Comparison of ENCODE assay signal across 1 cellular context in the genomic region with DNA sequence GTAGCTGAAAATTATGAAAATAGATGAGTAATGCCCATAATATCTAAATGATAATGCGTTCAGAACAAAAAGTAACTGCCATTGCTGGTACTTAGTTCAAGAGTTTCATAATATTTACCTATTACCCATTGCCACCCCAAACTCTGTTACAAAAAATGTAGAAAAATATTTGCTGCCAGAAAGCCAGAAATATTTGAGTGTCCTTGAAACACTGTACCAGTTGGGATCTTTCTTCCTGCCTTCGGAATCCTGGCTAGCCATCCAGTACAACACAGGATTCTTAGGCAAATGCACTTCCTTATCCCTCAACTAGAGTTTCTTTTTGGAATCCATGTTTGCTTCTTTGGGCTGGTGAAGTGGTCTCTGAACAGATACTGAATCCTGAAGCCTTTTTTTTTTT.
TF ChIP-seq lines count a peak whose summit lies in the region.

No MANE protein-coding gene starts in this region.

TF ChIP-seq in HepG2, 621 proteins besides CTCF, POLR2A, EP300 and RAD21 (continued from another document):
- TF ChIP-seq, protein P1, sequence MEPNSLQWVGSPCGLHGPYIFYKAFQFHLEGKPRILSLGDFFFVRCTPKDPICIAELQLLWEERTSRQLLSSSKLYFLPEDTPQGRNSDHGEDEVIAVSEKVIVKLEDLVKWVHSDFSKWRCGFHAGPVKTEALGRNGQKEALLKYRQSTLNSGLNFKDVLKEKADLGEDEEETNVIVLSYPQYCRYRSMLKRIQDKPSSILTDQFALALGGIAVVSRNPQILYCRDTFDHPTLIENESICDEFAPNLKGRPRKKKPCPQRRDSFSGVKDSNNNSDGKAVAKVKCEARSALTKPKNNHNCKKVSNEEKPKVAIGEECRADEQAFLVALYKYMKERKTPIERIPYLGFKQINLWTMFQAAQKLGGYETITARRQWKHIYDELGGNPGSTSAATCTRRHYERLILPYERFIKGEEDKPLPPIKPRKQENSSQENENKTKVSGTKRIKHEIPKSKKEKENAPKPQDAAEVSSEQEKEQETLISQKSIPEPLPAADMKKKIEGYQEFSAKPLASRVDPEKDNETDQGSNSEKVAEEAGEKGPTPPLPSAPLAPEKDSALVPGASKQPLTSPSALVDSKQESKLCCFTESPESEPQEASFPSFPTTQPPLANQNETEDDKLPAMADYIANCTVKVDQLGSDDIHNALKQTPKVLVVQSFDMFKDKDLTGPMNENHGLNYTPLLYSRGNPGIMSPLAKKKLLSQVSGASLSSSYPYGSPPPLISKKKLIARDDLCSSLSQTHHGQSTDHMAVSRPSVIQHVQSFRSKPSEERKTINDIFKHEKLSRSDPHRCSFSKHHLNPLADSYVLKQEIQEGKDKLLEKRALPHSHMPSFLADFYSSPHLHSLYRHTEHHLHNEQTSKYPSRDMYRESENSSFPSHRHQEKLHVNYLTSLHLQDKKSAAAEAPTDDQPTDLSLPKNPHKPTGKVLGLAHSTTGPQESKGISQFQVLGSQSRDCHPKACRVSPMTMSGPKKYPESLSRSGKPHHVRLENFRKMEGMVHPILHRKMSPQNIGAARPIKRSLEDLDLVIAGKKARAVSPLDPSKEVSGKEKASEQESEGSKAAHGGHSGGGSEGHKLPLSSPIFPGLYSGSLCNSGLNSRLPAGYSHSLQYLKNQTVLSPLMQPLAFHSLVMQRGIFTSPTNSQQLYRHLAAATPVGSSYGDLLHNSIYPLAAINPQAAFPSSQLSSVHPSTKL (CRISPR knock-in tag; IDR thresholded peaks at IDR 0.05) = peak; percentile 62
- TF ChIP-seq TBX2 (CRISPR knock-in tag; IDR thresholded peaks at IDR 0.05; ENCODE audit: borderline replicate concordance) = 0 out of 2 replicates have a peak, but pooled peaks have one; percentile 44
- no peak for TF ChIP-seq JUN (CRISPR knock-in tag; IDR thresholded peaks at IDR 0.05)
- TF ChIP-seq TEAD3 (CRISPR knock-in tag; optimal IDR thresholded peaks at IDR 0.05; ENCODE audit: borderline replicate concordance) = peak; percentile 37
- TF ChIP-seq SAP130 (CRISPR knock-in tag; IDR thresholded peaks at IDR 0.05; ENCODE audit: low read depth) = peak; percentile 18; the same call in 1 of the 2 replicates
- peak; percentile 53; the same call in 1 of the 2 replicates for TF ChIP-seq PPARG (CRISPR knock-in tag; conservative IDR thresholded peaks at IDR 0.05)
- 0 out of 2 replicates have a peak, but pooled peaks have one; percentile 15 for TF ChIP-seq KMT2B (CRISPR knock-in tag; IDR thresholded peaks at IDR 0.05)
- TF ChIP-seq, protein P2, sequence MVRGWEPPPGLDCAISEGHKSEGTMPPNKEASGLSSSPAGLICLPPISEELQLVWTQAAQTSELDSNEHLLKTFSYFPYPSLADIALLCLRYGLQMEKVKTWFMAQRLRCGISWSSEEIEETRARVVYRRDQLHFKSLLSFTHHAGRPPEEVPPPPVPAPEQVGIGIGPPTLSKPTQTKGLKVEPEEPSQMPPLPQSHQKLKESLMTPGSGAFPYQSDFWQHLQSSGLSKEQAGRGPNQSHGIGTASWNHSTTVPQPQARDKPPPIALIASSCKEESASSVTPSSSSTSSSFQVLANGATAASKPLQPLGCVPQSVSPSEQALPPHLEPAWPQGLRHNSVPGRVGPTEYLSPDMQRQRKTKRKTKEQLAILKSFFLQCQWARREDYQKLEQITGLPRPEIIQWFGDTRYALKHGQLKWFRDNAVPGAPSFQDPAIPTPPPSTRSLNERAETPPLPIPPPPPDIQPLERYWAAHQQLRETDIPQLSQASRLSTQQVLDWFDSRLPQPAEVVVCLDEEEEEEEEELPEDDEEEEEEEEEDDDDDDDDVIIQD (CRISPR knock-in tag; IDR thresholded peaks at IDR 0.05; ENCODE audit: low read depth) = peak; percentile 70; the same call in 1 of the 2 replicates
- TF ChIP-seq, protein P3, sequence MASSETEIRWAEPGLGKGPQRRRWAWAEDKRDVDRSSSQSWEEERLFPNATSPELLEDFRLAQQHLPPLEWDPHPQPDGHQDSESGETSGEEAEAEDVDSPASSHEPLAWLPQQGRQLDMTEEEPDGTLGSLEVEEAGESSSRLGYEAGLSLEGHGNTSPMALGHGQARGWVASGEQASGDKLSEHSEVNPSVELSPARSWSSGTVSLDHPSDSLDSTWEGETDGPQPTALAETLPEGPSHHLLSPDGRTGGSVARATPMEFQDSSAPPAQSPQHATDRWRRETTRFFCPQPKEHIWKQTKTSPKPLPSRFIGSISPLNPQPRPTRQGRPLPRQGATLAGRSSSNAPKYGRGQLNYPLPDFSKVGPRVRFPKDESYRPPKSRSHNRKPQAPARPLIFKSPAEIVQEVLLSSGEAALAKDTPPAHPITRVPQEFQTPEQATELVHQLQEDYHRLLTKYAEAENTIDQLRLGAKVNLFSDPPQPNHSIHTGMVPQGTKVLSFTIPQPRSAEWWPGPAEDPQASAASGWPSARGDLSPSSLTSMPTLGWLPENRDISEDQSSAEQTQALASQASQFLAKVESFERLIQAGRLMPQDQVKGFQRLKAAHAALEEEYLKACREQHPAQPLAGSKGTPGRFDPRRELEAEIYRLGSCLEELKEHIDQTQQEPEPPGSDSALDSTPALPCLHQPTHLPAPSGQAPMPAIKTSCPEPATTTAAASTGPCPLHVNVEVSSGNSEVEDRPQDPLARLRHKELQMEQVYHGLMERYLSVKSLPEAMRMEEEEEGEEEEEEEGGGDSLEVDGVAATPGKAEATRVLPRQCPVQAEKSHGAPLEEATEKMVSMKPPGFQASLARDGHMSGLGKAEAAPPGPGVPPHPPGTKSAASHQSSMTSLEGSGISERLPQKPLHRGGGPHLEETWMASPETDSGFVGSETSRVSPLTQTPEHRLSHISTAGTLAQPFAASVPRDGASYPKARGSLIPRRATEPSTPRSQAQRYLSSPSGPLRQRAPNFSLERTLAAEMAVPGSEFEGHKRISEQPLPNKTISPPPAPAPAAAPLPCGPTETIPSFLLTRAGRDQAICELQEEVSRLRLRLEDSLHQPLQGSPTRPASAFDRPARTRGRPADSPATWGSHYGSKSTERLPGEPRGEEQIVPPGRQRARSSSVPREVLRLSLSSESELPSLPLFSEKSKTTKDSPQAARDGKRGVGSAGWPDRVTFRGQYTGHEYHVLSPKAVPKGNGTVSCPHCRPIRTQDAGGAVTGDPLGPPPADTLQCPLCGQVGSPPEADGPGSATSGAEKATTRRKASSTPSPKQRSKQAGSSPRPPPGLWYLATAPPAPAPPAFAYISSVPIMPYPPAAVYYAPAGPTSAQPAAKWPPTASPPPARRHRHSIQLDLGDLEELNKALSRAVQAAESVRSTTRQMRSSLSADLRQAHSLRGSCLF (CRISPR knock-in tag; IDR thresholded peaks at IDR 0.05; ENCODE audit: borderline replicate concordance) = no peak
- TF ChIP-seq NFIC (IDR thresholded peaks at IDR 0.05; ENCODE audit: low read length) = 0 out of 2 replicates have a peak, but pooled peaks have one; percentile 40
- TF ChIP-seq TARDBP (CRISPR knock-in tag; IDR thresholded peaks at IDR 0.05) = 0 out of 2 replicates have a peak, but pooled peaks have one; percentile 25
- 0 out of 2 replicates have a peak, but pooled peaks have one; percentile 38 for TF ChIP-seq ELF3 (CRISPR knock-in tag; IDR thresholded peaks at IDR 0.05)
- peak; percentile 61; the same call in 1 of the 2 replicates for TF ChIP-seq FOXA3 (CRISPR knock-in tag; IDR thresholded peaks at IDR 0.05)
- TF ChIP-seq PHF21A (CRISPR knock-in tag; IDR thresholded peaks at IDR 0.05) = no peak
- 0 out of 2 replicates have a peak, but pooled peaks have one; percentile 30 for TF ChIP-seq IRF2 (CRISPR knock-in tag; IDR thresholded peaks at IDR 0.05)
- peak; percentile 31; the same call in 1 of the 2 replicates for TF ChIP-seq MED1 (CRISPR knock-in tag; IDR thresholded peaks at IDR 0.05)
- TF ChIP-seq, protein P4, sequence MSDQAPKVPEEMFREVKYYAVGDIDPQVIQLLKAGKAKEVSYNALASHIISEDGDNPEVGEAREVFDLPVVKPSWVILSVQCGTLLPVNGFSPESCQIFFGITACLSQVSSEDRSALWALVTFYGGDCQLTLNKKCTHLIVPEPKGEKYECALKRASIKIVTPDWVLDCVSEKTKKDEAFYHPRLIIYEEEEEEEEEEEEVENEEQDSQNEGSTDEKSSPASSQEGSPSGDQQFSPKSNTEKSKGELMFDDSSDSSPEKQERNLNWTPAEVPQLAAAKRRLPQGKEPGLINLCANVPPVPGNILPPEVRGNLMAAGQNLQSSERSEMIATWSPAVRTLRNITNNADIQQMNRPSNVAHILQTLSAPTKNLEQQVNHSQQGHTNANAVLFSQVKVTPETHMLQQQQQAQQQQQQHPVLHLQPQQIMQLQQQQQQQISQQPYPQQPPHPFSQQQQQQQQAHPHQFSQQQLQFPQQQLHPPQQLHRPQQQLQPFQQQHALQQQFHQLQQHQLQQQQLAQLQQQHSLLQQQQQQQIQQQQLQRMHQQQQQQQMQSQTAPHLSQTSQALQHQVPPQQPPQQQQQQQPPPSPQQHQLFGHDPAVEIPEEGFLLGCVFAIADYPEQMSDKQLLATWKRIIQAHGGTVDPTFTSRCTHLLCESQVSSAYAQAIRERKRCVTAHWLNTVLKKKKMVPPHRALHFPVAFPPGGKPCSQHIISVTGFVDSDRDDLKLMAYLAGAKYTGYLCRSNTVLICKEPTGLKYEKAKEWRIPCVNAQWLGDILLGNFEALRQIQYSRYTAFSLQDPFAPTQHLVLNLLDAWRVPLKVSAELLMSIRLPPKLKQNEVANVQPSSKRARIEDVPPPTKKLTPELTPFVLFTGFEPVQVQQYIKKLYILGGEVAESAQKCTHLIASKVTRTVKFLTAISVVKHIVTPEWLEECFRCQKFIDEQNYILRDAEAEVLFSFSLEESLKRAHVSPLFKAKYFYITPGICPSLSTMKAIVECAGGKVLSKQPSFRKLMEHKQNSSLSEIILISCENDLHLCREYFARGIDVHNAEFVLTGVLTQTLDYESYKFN (CRISPR knock-in tag; conservative IDR thresholded peaks at IDR 0.05) = 0 out of 2 replicates have a peak, but pooled peaks have one; percentile 23
- peak; percentile 34; the same call in 1 of the 2 replicates for TF ChIP-seq ZNF644 (CRISPR knock-in tag; IDR thresholded peaks at IDR 0.05; ENCODE audit: low read depth)
- 0 out of 2 replicates have a peak, but pooled peaks have one; percentile 29 for TF ChIP-seq CEBPG (CRISPR knock-in tag; IDR thresholded peaks at IDR 0.05)
- no peak for TF ChIP-seq SOX13 (IDR thresholded peaks at IDR 0.05)
- peak in 1 of 2 experiments; percentile 26; a peak in 1 of 4 replicates for TF ChIP-seq SOX13 (CRISPR knock-in tag; conservative IDR thresholded peaks at IDR 0.05 in 1 of 2, IDR thresholded peaks at IDR 0.05 in 1 of 2)
